1 cellular context compared by ENCODE assay signal in genomic region chr17:40480501-40481003, GRCh38.
TF ChIP-seq lines count a peak whose summit lies in the region.

No MANE protein-coding gene starts in this region.

TF ChIP-seq in HepG2, 621 proteins besides CTCF, POLR2A, EP300 and RAD21 (continued from another document and continues in another):
- TF ChIP-seq BCLAF1 (IDR thresholded peaks at IDR 0.05) (no peak), ZNF746 (CRISPR knock-in tag; IDR thresholded peaks at IDR 0.05) (no peak), ZNF788 (CRISPR knock-in tag; IDR thresholded peaks at IDR 0.05; ENCODE audit: borderline replicate concordance) (no peak), SNAPC5 (CRISPR knock-in tag; IDR thresholded peaks at IDR 0.05; ENCODE audit: borderline replicate concordance) (no peak), CENPT (CRISPR knock-in tag; IDR thresholded peaks at IDR 0.05; ENCODE audit: low read depth) (no peak), ZNF124 (CRISPR knock-in tag; IDR thresholded peaks at IDR 0.05) (no peak), AGO2 (optimal IDR thresholded peaks at IDR 0.05; ENCODE audit: low read depth, low read length) (no peak), IKZF4 (CRISPR knock-in tag; IDR thresholded peaks at IDR 0.05; ENCODE audit: borderline replicate concordance, low read depth, not compliant biosample characterization) (no peak), ZBTB4 (CRISPR knock-in tag; IDR thresholded peaks at IDR 0.05; ENCODE audit: borderline replicate concordance) (no peak), HDAC2 (CRISPR knock-in tag; IDR thresholded peaks at IDR 0.05) (no peak), NFAT5 (CRISPR knock-in tag; IDR thresholded peaks at IDR 0.05) (no peak), ZNF263 (CRISPR knock-in tag; IDR thresholded peaks at IDR 0.05) (no peak), TBL1XR1 (IDR thresholded peaks at IDR 0.05; ENCODE audit: borderline replicate concordance, low read length, partially characterized antibody) (no peak), NONO (IDR thresholded peaks at IDR 0.05) (no peak), NONO (CRISPR knock-in tag; conservative IDR thresholded peaks at IDR 0.05) (no peak), PRMT3 (CRISPR knock-in tag; IDR thresholded peaks at IDR 0.05; ENCODE audit: borderline replicate concordance, low read depth) (no peak), ZNF761 (CRISPR knock-in tag; conservative IDR thresholded peaks at IDR 0.05) (0 out of 2 replicates have a peak, but pooled peaks have one; percentile 7), ZNF75D (CRISPR knock-in tag; IDR thresholded peaks at IDR 0.05; ENCODE audit: borderline replicate concordance) (0 out of 2 replicates have a peak, but pooled peaks have one; percentile 56), SIN3A (IDR thresholded peaks at IDR 0.05; ENCODE audit: borderline replicate concordance, low read depth, low read length) (no peak), SAFB2 (CRISPR knock-in tag; IDR thresholded peaks at IDR 0.05; ENCODE audit: borderline replicate concordance, low read depth) (no peak), CREB1 (IDR thresholded peaks at IDR 0.05) (no peak), CREB1 (CRISPR knock-in tag; IDR thresholded peaks at IDR 0.05) (no peak), SIN3B (IDR thresholded peaks at IDR 0.05; ENCODE audit: low read length) (no peak), NPAS2 (CRISPR knock-in tag; IDR thresholded peaks at IDR 0.05; ENCODE audit: borderline replicate concordance) (no peak), PHF20 (CRISPR knock-in tag; IDR thresholded peaks at IDR 0.05) (no peak), PCBP1 (IDR thresholded peaks at IDR 0.05; ENCODE audit: borderline replicate concordance, low read depth, low read length) (no peak), TBP (CRISPR knock-in tag; IDR thresholded peaks at IDR 0.05) (no peak), CEBPG (CRISPR knock-in tag; IDR thresholded peaks at IDR 0.05) (no peak), DMTF1 (CRISPR knock-in tag; IDR thresholded peaks at IDR 0.05) (no peak), PAX8 (CRISPR knock-in tag; IDR thresholded peaks at IDR 0.05; ENCODE audit: borderline replicate concordance) (no peak), PAXIP1 (CRISPR knock-in tag; conservative IDR thresholded peaks at IDR 0.05) (peak; percentile 50), ZNF850 (CRISPR knock-in tag; conservative IDR thresholded peaks at IDR 0.05) (no peak), ZNF275 (CRISPR knock-in tag; IDR thresholded peaks at IDR 0.05; ENCODE audit: borderline replicate concordance) (no peak), ZNF549 (CRISPR knock-in tag; IDR thresholded peaks at IDR 0.05) (no peak), THAP11 (CRISPR knock-in tag; IDR thresholded peaks at IDR 0.05) (no peak), HINFP (CRISPR knock-in tag; IDR thresholded peaks at IDR 0.05; ENCODE audit: low read depth) (no peak), ATF7-NPFF (CRISPR knock-in tag; IDR thresholded peaks at IDR 0.05; ENCODE audit: low read depth) (no peak), ELF1 (CRISPR knock-in tag; IDR thresholded peaks at IDR 0.05) (no peak), SNAPC2 (CRISPR knock-in tag; IDR thresholded peaks at IDR 0.05) (no peak), ZNF3 (CRISPR knock-in tag; IDR thresholded peaks at IDR 0.05) (no peak), KAT8 (CRISPR knock-in tag; IDR thresholded peaks at IDR 0.05) (no peak), ZNF44 (CRISPR knock-in tag; IDR thresholded peaks at IDR 0.05) (no peak)
